ENCODE assay signal across 24 cellular contexts in the genomic region with DNA sequence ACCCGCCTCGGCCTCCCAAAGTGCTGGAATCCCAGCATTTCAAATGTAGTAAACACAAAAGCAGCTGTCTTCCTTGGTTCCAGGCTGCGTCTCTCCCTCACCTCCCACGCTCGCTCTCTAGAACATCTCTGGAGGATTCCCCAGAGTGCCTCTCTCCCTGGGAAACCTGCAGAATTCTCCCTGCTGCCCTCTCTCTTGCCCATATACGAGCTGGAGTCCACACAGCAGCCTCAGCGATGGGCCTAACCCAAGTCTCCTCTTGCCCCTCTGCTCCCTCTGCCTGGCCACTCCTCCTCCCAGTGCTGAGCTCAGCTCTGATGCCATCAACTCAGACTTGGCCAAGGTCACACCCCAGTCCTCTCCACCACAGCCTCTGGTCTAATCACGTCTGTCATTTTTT. TPM values are rescaled to one million over a fixed set of nuclear protein-coding genes. Genes with fewer than 3 reads are reported as not detected.
A peak's percentile ranks its signal among the peaks of the same experiment; 100 is the strongest.
DNase-seq lines count a peak whose midpoint lies in the region; ATAC-seq and TF ChIP-seq lines count a peak whose summit lies in the region.
"Had no signal": no experiment of that assay in that cellular context is flagged by ENCODE, and none has a peak within 500 bp of the region (broad histone marks: within the 10 kb centered on the region; RNA-seq: fewer than 3 reads in every experiment).

No MANE protein-coding gene starts in this region.

- peaks cover 46% of the 10 kb centered on the region for H3K4me1 Mint-ChIP-seq in Calu3 (ENCODE audit: low read depth, unreplicated experiment)

- H3K9me3 ChIP-seq in right atrium auricular region (no peaks in the 10 kb centered on the region), left lung (no peaks in the 10 kb centered on the region)
- H3K9me3 ChIP-seq: esophagus squamous epithelium, thoracic aorta had no signal

- H3K9me3 Mint-ChIP-seq in Calu3 (ENCODE audit: low read depth, unreplicated experiment) = no peaks in the 10 kb centered on the region
- H3K9me3 Mint-ChIP-seq: activated T-cell treated with anti-CD3 and anti-CD28 coated beads, Interleukin-2, amount 50 U/mL, for 24 hours; effector memory CD8-positive, alpha-beta T cell had no signal

- H3K4me3 ChIP-seq in right atrium auricular region = no peak overlapping the region
- no peak overlapping the region for H3K4me3 ChIP-seq in left lung
- H3K4me3 ChIP-seq: esophagus squamous epithelium, thoracic aorta had no signal

- intact Hi-C loops in Calu3 (cut with micrococcal nuclease; ENCODE audit: unreplicated experiment) = no loop called here
- intact Hi-C loops in left lung (cut with DNase I) = no loop called here

- H3K27me3 Mint-ChIP-seq in Calu3 (ENCODE audit: unreplicated experiment) = no peaks in the 10 kb centered on the region
- H3K27me3 Mint-ChIP-seq: activated T-cell treated with anti-CD3 and anti-CD28 coated beads, Interleukin-2, amount 50 U/mL, for 24 hours; CD4-positive, CD25-positive, alpha-beta regulatory T cell had no signal

- H3K36me3 Mint-ChIP-seq in Calu3 (ENCODE audit: insufficient read depth, unreplicated experiment) = peaks cover 76% of the 10 kb centered on the region
- H3K36me3 Mint-ChIP-seq: CD4-positive, CD25-positive, alpha-beta regulatory T cell had no signal

- CTCF ChIA-PET in Calu3 (lab: Charles Lee) = interaction anchor here (0.7 to 1.0 kb wide), 2 partner anchors 155 to 832 kb away, joined by 5 to 9 read pairs; no protein-coding TSS in a partner anchor

- H3K27me3 ChIP-seq in right atrium auricular region (no peaks in the 10 kb centered on the region), left lung (no peaks in the 10 kb centered on the region)
- H3K27me3 ChIP-seq: esophagus squamous epithelium had no signal

- H3K4me1 ChIP-seq in right atrium auricular region (peaks cover 0 to 50% of the 10 kb centered on the region in 2 donors), left lung (no peaks in the 10 kb centered on the region)

- no TSS peak for BruUV-seq in Calu3 (replicated peaks; lab: Mats Ljungman, UMichigan)

- H3K27ac Mint-ChIP-seq in Calu3 (ENCODE audit: unreplicated experiment) = peak overlapping the region; percentile 32
- H3K27ac Mint-ChIP-seq: activated T-cell treated with anti-CD3 and anti-CD28 coated beads, Interleukin-2, amount 50 U/mL, for 24 hours; CD4-positive, CD25-positive, alpha-beta regulatory T cell; effector memory CD8-positive, alpha-beta T cell had no signal

- ATAC-seq in left lung (no peak), GM19035 (IDR thresholded peaks at IDR 0.05; ENCODE audit: unreplicated experiment) (no peak)
- ATAC-seq: activated CD4-positive, CD25-positive, alpha-beta regulatory T cell treated with anti-CD3 and anti-CD28 coated beads, Interleukin-2, amount 50 U/mL, for 24 hours; effector memory CD8-positive, alpha-beta T cell had no signal

- TF ChIP-seq CTCF in Calu3 (IDR thresholded peaks at IDR 0.05; ENCODE audit: unreplicated experiment) (no peak), right atrium auricular region (IDR thresholded peaks at IDR 0.05) (no peak), left lung (IDR thresholded peaks at IDR 0.05) (no peak)

- no peak overlapping the region for H3K4me3 Mint-ChIP-seq in Calu3 (ENCODE audit: low read depth, unreplicated experiment)
- H3K4me3 Mint-ChIP-seq: activated T-cell treated with anti-CD3 and anti-CD28 coated beads, Interleukin-2, amount 50 U/mL, for 24 hours; CD4-positive, CD25-positive, alpha-beta regulatory T cell; effector memory CD8-positive, alpha-beta T cell had no signal

- DNase-seq in Calu3 (no peak), right atrium auricular region (ENCODE audit: low spot score) (no peak), putamen (ENCODE audit: low spot score) (peak; percentile 53), islet precursor cell (no peak), left lung (no peak)
- DNase-seq in activated effector memory CD4-positive, alpha-beta T cell treated with Interleukin-2 at 50 U/mL for 16 hours = no peak
- DNase-seq: activated naive CD4-positive, alpha-beta T cell treated with Interleukin-2 at 50 U/mL for 16 hours; activated T-cell treated with anti-CD3 and anti-CD28 coated beads, Interleukin-2, amount 50 U/mL, for 24 hours; aorta; CD4-positive, CD25-positive, alpha-beta regulatory T cell; cerebellar nuclear complex; DMS 273 treated with DMSO at 0.1 percent for 48 hours; effector memory CD8-positive, alpha-beta T cell; esophagus squamous epithelium; GDM1; GOT3; MM.1S; NCI-H69; stimulated activated CD8-positive, alpha-beta memory T cell treated with anti-CD3 and anti-CD28 coated beads, Interleukin-4, amount 100 ng/mL, for 48 hours had no signal

- H3K27ac ChIP-seq in angular gyrus (ENCODE audit: low read depth, low read length) (peak overlapping the region; percentile 49), right atrium auricular region (peak overlapping the region; percentile 6 to 46), left lung (no peak overlapping the region)
- H3K27ac ChIP-seq: esophagus squamous epithelium, thoracic aorta had no signal

- H3K36me3 ChIP-seq in right atrium auricular region (peaks cover 25% of the 10 kb centered on the region), left lung (peaks cover 0 to 12% of the 10 kb centered on the region in 2 donors)

RNA-seq across cellular contexts. Expression of a gene that starts 10.6 kb away (rescaled TPM):
- total RNA-seq in Calu3 (2022) (276 and 294 TPM in 2 replicates), right atrium auricular region (10 to 100 TPM; 39.4 to 40.0 TPM), left lung (10 to 100 TPM; 10.3 to 14.1 TPM)
- total RNA-seq: T-helper 2 cell treated with Interferon-gamma antibody and Interleukin-4, amounts not matched to agents 100 ng/mL and 5 ng/mL, for 36 hours had no signal

Comparison
In these comparisons a context has a peak if more than half of its experiments do, and no peak if none do; other contexts are left out.
1. H3K27ac ChIP-seq: peak in angular gyrus (single experiment) and right atrium auricular region (2 of 2); none in left lung (0 of 2).